In the genomic region with DNA sequence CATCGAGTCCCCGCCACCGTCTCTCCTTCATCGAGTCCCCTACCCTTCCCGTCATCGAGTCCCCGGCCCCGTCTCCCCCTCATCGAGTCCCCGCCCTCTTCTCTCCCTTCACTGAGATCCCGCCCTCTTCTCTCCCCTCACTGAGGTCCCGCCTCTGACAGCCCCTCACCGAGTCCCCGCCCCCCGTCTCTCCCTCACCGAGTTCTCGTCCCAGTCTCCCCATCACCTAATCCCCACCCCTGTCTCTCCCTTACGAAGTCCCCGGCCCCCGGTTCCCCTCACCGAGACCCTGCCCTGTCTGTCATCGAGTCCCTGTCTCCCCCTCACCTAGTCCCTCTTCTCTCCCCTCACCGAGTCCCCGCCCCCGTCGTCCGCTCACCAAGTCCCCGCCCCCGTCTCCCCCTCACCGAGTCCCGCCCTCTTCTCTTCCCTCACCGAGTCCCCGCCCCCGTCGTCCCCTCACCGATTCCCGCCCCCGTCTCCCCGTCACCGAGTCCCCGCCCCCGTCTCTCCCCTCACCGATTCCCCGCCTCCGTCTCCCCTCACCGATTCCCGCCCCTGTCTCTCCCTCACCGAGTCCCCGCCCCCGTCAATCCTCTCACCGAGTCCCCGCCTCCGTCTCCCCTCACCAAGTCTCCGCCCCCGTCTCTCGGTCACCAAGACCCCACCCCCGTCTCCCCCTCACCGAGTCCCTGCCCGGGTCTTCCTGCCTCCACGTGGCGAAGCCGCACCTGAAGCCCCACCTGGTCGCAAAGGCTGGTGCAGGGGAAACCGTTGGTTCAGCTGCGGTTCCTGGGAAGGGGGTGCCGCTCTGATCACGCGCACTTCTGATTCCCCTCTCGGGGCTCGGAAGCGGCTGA, we compare ENCODE assay signal across 8 cellular contexts. TPM values are rescaled to one million over a fixed set of nuclear protein-coding genes. Genes with fewer than 3 reads are reported as not detected.
DNase-seq lines count a peak whose midpoint lies in the region; ATAC-seq and TF ChIP-seq lines count a peak whose summit lies in the region.

No MANE protein-coding gene starts in this region.

- intact Hi-C loops in OCI-LY7 (cut with micrococcal nuclease; ENCODE audit: unreplicated experiment): loop anchor here (1.0 to 10.0 kb wide), 3 partner anchors 27 to 478 kb away; a partner anchor contains a TSS

- DNase-seq in GM10266 (ENCODE audit: extremely low spot score) (peak; percentile 84), HuH-7.5 (ENCODE audit: low spot score) (peak; percentile 48), OCI-LY7 (ENCODE audit: low spot score) (peak; percentile 94), epithelial cell of prostate (ENCODE audit: low read depth, low spot score) (peak; percentile 73), midbrain (lab: John Stamatoyannopoulos, UW) (peak; percentile 88)
- peak; percentile 91 for DNase-seq in activated T-cell treated with anti-CD3 and anti-CD28 coated beads, Interleukin-2, amount 50 U/mL, for 24 hours
- DNase-seq in stimulated activated CD8-positive, alpha-beta memory T cell treated with anti-CD3 and anti-CD28 coated beads, Interleukin-15, amount 100 ng/mL, for 1 hour (ENCODE audit: low read depth): peak; percentile 89

- peak overlapping the region; percentile 71 for H3K4me3 ChIP-seq in OCI-LY7 (ENCODE audit: low read depth, low read length, poor library complexity, severe bottlenecking)

- BruUV-seq in OCI-LY7 (replicated peaks; lab: Mats Ljungman, UMichigan): no TSS peak

- POLR2A ChIA-PET in OCI-LY7 (lab: Charles Lee): interaction anchor here (0.6 kb wide), 1 partner anchor 191 kb away, joined by 3 read pairs; no protein-coding TSS in a partner anchor

- H3K36me3 ChIP-seq in OCI-LY7 (ENCODE audit: insufficient read depth, low read length): no peaks in the 10 kb centered on the region

- H4K20me1 ChIP-seq in OCI-LY7 (ENCODE audit: insufficient read depth, low read length): no peaks in the 10 kb centered on the region

- TF ChIP-seq CTCF in GM10266 (IDR thresholded peaks at IDR 0.05; ENCODE audit: control insufficient read depth, insufficient read depth, low read depth, missing control alignments) (no peak), OCI-LY7 (conservative IDR thresholded peaks at IDR 0.05; ENCODE audit: low read length) (no peak)

- no peaks in the 10 kb centered on the region for H3K9me3 ChIP-seq in OCI-LY7 (ENCODE audit: low read length)

- peaks cover 15% of the 10 kb centered on the region for H3K4me1 ChIP-seq in OCI-LY7 (ENCODE audit: insufficient read depth, low read length, poor library complexity, severe bottlenecking)

- no peaks in the 10 kb centered on the region for H3K27me3 Mint-ChIP-seq in activated T-cell treated with anti-CD3 and anti-CD28 coated beads, Interleukin-2, amount 50 U/mL, for 24 hours

- peak overlapping the region; percentile 95 for H3K27ac Mint-ChIP-seq in activated T-cell treated with anti-CD3 and anti-CD28 coated beads, Interleukin-2, amount 50 U/mL, for 24 hours

- H3K9me2 ChIP-seq in OCI-LY7 (ENCODE audit: insufficient read depth, low read length): no peaks in the 10 kb centered on the region

- H3K4me2 ChIP-seq in OCI-LY7 (ENCODE audit: low read length): peak overlapping the region; percentile 58

- peak overlapping the region; percentile 55 for H3K27ac ChIP-seq in OCI-LY7 (ENCODE audit: low read depth, low read length, poor library complexity, severe bottlenecking)
- peak overlapping the region; percentile 51 for H3K27ac ChIP-seq in epithelial cell of prostate

- peak overlapping the region; percentile 69 for H2AFZ ChIP-seq in OCI-LY7 (ENCODE audit: low read length)

- H3K9me3 Mint-ChIP-seq in activated T-cell treated with anti-CD3 and anti-CD28 coated beads, Interleukin-2, amount 50 U/mL, for 24 hours: peaks cover 6% of the 10 kb centered on the region

- no peak for ATAC-seq in HG03045 (IDR thresholded peaks at IDR 0.05; ENCODE audit: unreplicated experiment)

- H3K4me1 Mint-ChIP-seq in activated T-cell treated with anti-CD3 and anti-CD28 coated beads, Interleukin-2, amount 50 U/mL, for 24 hours (ENCODE audit: low read depth): peaks cover 27% of the 10 kb centered on the region

- H3K79me2 ChIP-seq in OCI-LY7 (ENCODE audit: insufficient read depth, low read depth, low read length): no peaks in the 10 kb centered on the region

- CTCF ChIA-PET in OCI-LY7 (lab: Charles Lee; ENCODE audit: unreplicated experiment): no interaction called here

- H3K4me3 Mint-ChIP-seq in activated T-cell treated with anti-CD3 and anti-CD28 coated beads, Interleukin-2, amount 50 U/mL, for 24 hours: peak overlapping the region; percentile 77

- H3K36me3 Mint-ChIP-seq in activated T-cell treated with anti-CD3 and anti-CD28 coated beads, Interleukin-2, amount 50 U/mL, for 24 hours (ENCODE audit: low read depth): peaks cover 5% of the 10 kb centered on the region

RNA-seq across cellular contexts. Expression of a gene that starts 23.9 kb away (rescaled TPM):
- total RNA-seq in OCI-LY7 (2014; rRNA removed; shearing (Covaris generic)): 10.6 and 11.7 TPM in 2 replicates
- total RNA-seq in OCI-LY7 (2022): 10.9 and 16.6 TPM in 2 replicates

RNA-seq across cellular contexts. Expression of a gene that starts 26.5 kb away (rescaled TPM):
- total RNA-seq in OCI-LY7 (2014; rRNA removed; shearing (Covaris generic)): 22.3 and 38.7 TPM in 2 replicates
- 40.6 and 44.4 TPM in 2 replicates for total RNA-seq in OCI-LY7 (2022)

RNA-seq across cellular contexts. Expression of a gene that starts 35.3 kb away (rescaled TPM):
- total RNA-seq in OCI-LY7 (2014; rRNA removed; shearing (Covaris generic)): 162 and 249 TPM in 2 replicates
- total RNA-seq in OCI-LY7 (2022): 271 and 323 TPM in 2 replicates

RNA-seq across cellular contexts. Expression of a gene that starts 42.7 kb away (rescaled TPM):
- 131 and 137 TPM in 2 replicates for total RNA-seq in OCI-LY7 (2014; rRNA removed; shearing (Covaris generic))
- total RNA-seq in OCI-LY7 (2022): 86.4 and 86.9 TPM in 2 replicates
